ENCODE assay signal across 23 cellular contexts in genomic region chr19:1287622-1288527, GRCh38. TPM values are rescaled to one million over a fixed set of nuclear protein-coding genes. Genes with fewer than 3 reads are reported as not detected.
DNase-seq lines count a peak whose midpoint lies in the region; ATAC-seq and TF ChIP-seq lines count a peak whose summit lies in the region.
"Had no signal": no experiment of that assay in that cellular context is flagged by ENCODE, and none has a peak within 500 bp of the region (broad histone marks: within the 10 kb centered on the region; RNA-seq: fewer than 3 reads in every experiment).

No MANE protein-coding gene starts in this region.

- no peak for DNase-seq in stimulated activated naive CD8-positive, alpha-beta T cell treated with anti-CD3 and anti-CD28 coated beads, Interleukin-15, amount 100 ng/mL, for 72 hours
- no peak for DNase-seq in stimulated activated naive CD8-positive, alpha-beta T cell treated with anti-CD3 and anti-CD28 coated beads, Interleukin-15, Interleukin-2, amounts not matched to agents 100 U/mL and 50 U/mL, for 24 hours
- DNase-seq in adipocyte (ENCODE audit: low read depth) = peak; percentile 62
- peak; percentile 53 for DNase-seq in nephron progenitor cell
- DNase-seq in T-helper 2 cell = no peak
- no peak for DNase-seq in NCI-H526 treated with DMSO at 0.1 percent for 48 hours (lab: John Stamatoyannopoulos, UW)
- DNase-seq in uterus = no peak
- no peak for DNase-seq in HPDE6-E6E7 (ENCODE audit: extremely low spot score)
- DNase-seq: activated CD4-positive, alpha-beta T cell treated with anti-CD3 and anti-CD28 coated beads for 4 hours; activated gamma-delta T cell; amygdala; CD8-positive, alpha-beta memory T cell; cerebellar nuclear complex; EL; H9; heart right ventricle; KG1; mammary epithelial cell; MV-4-11; naive thymus-derived CD8-positive, alpha-beta T cell; NCI-H82; stimulated activated naive B cell treated with anti-CD40 and anti-IgM and Interleukin-4, amounts not matched to agents 10 μg/mL and 1 μg/mL and 100 μg/mL, for 72 hours had no signal

- H3K27me3 Mint-ChIP-seq in stimulated activated naive CD8-positive, alpha-beta T cell treated with anti-CD3 and anti-CD28 coated beads, Interleukin-15, amount 100 ng/mL, for 72 hours = peaks cover 75% of the 10 kb centered on the region
- H3K27me3 Mint-ChIP-seq in nephron progenitor cell (ENCODE audit: low read depth, poor library complexity) = peaks cover 19% of the 10 kb centered on the region

- H3K27me3 ChIP-seq in adipocyte (replicated peaks; ENCODE audit: control insufficient read depth, insufficient read depth, low read length) (peaks cover 63% of the 10 kb centered on the region), uterus (peaks cover 22 to 38% of the 10 kb centered on the region in 2 donors)

- peak; percentile 3 for ATAC-seq in stimulated activated naive CD8-positive, alpha-beta T cell treated with anti-CD3 and anti-CD28 coated beads, Interleukin-15, amount 100 ng/mL, for 72 hours
- ATAC-seq in stimulated activated naive CD8-positive, alpha-beta T cell treated with anti-CD3 and anti-CD28 coated beads, Interleukin-15, Interleukin-2, amounts not matched to agents 100 U/mL and 50 U/mL, for 24 hours = no peak
- ATAC-seq: naive thymus-derived CD8-positive, alpha-beta T cell; stimulated activated naive B cell treated with anti-CD40 and anti-IgM and Interleukin-4, amounts not matched to agents 10 μg/mL and 1 μg/mL and 100 μg/mL, for 72 hours had no signal

- H3K4me1 ChIP-seq in adipocyte (ENCODE audit: control insufficient read depth, insufficient read depth, low read length) = no peaks in the 10 kb centered on the region
- peaks cover 0 to 5% of the 10 kb centered on the region in 2 donors for H3K4me1 ChIP-seq in uterus

- no peaks in the 10 kb centered on the region for H3K36me3 Mint-ChIP-seq in nephron progenitor cell (ENCODE audit: low read depth)
- H3K36me3 Mint-ChIP-seq: CD8-positive, alpha-beta memory T cell; stimulated activated naive B cell treated with anti-CD40 and anti-IgM and Interleukin-4, amounts not matched to agents 10 μg/mL and 1 μg/mL and 100 μg/mL, for 72 hours had no signal

- H3K4me3 ChIP-seq in adipocyte (ENCODE audit: low read length) = no peak overlapping the region
- H3K4me3 ChIP-seq in uterus = no peak overlapping the region
- H3K4me3 ChIP-seq: heart right ventricle, tibial nerve had no signal

- H3K9me3 Mint-ChIP-seq in stimulated activated naive CD8-positive, alpha-beta T cell treated with anti-CD3 and anti-CD28 coated beads, Interleukin-15, amount 100 ng/mL, for 72 hours = no peaks in the 10 kb centered on the region
- H3K9me3 Mint-ChIP-seq in nephron progenitor cell = no peaks in the 10 kb centered on the region
- H3K9me3 Mint-ChIP-seq: H9; naive thymus-derived CD8-positive, alpha-beta T cell; stimulated activated naive B cell treated with anti-CD40 and anti-IgM and Interleukin-4, amounts not matched to agents 10 μg/mL and 1 μg/mL and 100 μg/mL, for 72 hours had no signal

- intact Hi-C loops in uterus (cut with DNase I; ENCODE audit: low total_unique reads) = no loop called here

- H3K36me3 ChIP-seq in adipocyte (ENCODE audit: control insufficient read depth, insufficient read depth, low read length, severe bottlenecking) (no peaks in the 10 kb centered on the region), uterus (no peaks in the 10 kb centered on the region)
- H3K36me3 ChIP-seq: heart right ventricle, tibial nerve had no signal

- no peak overlapping the region for H3K4me3 Mint-ChIP-seq in stimulated activated naive CD8-positive, alpha-beta T cell treated with anti-CD3 and anti-CD28 coated beads, Interleukin-15, amount 100 ng/mL, for 72 hours
- H3K4me3 Mint-ChIP-seq in nephron progenitor cell = peak overlapping the region; percentile 64
- H3K4me3 Mint-ChIP-seq: CD8-positive, alpha-beta memory T cell; naive thymus-derived CD8-positive, alpha-beta T cell had no signal

- H3K9ac ChIP-seq in adipocyte (ENCODE audit: low read length) = no peak overlapping the region

- TF ChIP-seq CTCF in nephron progenitor cell (IDR thresholded peaks at IDR 0.05) (no peak), uterus (IDR thresholded peaks at IDR 0.05) (no peak)

- H3K4me1 Mint-ChIP-seq in stimulated activated naive CD8-positive, alpha-beta T cell treated with anti-CD3 and anti-CD28 coated beads, Interleukin-15, amount 100 ng/mL, for 72 hours = peaks cover 14% of the 10 kb centered on the region
- peaks cover 15% of the 10 kb centered on the region for H3K4me1 Mint-ChIP-seq in nephron progenitor cell

- H3K9me3 ChIP-seq in adipocyte (ENCODE audit: control insufficient read depth, low read length) (no peaks in the 10 kb centered on the region), uterus (no peaks in the 10 kb centered on the region)
- H3K9me3 ChIP-seq: heart right ventricle, tibial nerve had no signal

- no peak overlapping the region for H3K27ac Mint-ChIP-seq in stimulated activated naive CD8-positive, alpha-beta T cell treated with anti-CD3 and anti-CD28 coated beads, Interleukin-15, amount 100 ng/mL, for 72 hours
- H3K27ac Mint-ChIP-seq in nephron progenitor cell = no peak overlapping the region
- H3K27ac Mint-ChIP-seq: CD8-positive, alpha-beta memory T cell; H9; naive thymus-derived CD8-positive, alpha-beta T cell; stimulated activated naive B cell treated with anti-CD40 and anti-IgM and Interleukin-4, amounts not matched to agents 10 μg/mL and 1 μg/mL and 100 μg/mL, for 72 hours had no signal

- no peak for TF ChIP-seq POLR2A in uterus (IDR thresholded peaks at IDR 0.05)

- H3K27ac ChIP-seq in uterus = no peak overlapping the region
- H3K27ac ChIP-seq: heart right ventricle had no signal

RNA-seq across cellular contexts. Expression of gene EFNA2, which starts 2.2 kb away (rescaled TPM):
- total RNA-seq in uterus = under 1 TPM in 1 of 4 donors, not detected in 3; 0.76 TPM
- total RNA-seq: CD8-positive, alpha-beta memory T cell; naive thymus-derived CD8-positive, alpha-beta T cell; tibial nerve had no signal

RNA-seq across cellular contexts. Expression of gene FAM174C, which starts 12.5 kb away (rescaled TPM):
- 10 to 100 TPM in 2 of 4 donors, 1 to 10 TPM in 2; 2.1 to 24.3 (median 7.1) TPM for total RNA-seq in uterus

RNA-seq across cellular contexts. Expression of gene CIRBP, which starts 18.7 kb away (rescaled TPM):
- total RNA-seq in uterus = 100 to 1,000 TPM; 235 to 950 (median 535) TPM

RNA-seq across cellular contexts. Expression of gene MIDN, which starts 39.5 kb away (rescaled TPM):
- total RNA-seq in uterus = 100 to 1,000 TPM in 1 of 4 donors, 10 to 100 TPM in 2, under 1 TPM in 1; 0.77 to 108 (median 15.0) TPM

RNA-seq across cellular contexts. Expression of gene ATP5F1D, which starts 46.3 kb away (rescaled TPM):
- total RNA-seq in uterus = 100 to 1,000 TPM in 2 of 4 donors, 10 to 100 TPM in 1, 1 to 10 TPM in 1; 4.7 to 164 (median 68.9) TPM

Comparison
In these comparisons a context has a peak if more than half of its experiments do, and no peak if none do; other contexts are left out.
1. DNase-seq: peak in adipocyte (single experiment) and nephron progenitor cell (single experiment); none in stimulated activated naive CD8-positive, alpha-beta T cell treated with anti-CD3 and anti-CD28 coated beads, Interleukin-15, amount 100 ng/mL, for 72 hours (0 of 2), stimulated activated naive CD8-positive, alpha-beta T cell treated with anti-CD3 and anti-CD28 coated beads, Interleukin-15, Interleukin-2, amounts not matched to agents 100 U/mL and 50 U/mL, for 24 hours (single experiment), T-helper 2 cell (0 of 5), NCI-H526 treated with DMSO at 0.1 percent for 48 hours (single experiment), uterus (0 of 2) and HPDE6-E6E7 (single experiment).